Comparison of ENCODE assay signal across 15 cellular contexts in the genomic region with DNA sequence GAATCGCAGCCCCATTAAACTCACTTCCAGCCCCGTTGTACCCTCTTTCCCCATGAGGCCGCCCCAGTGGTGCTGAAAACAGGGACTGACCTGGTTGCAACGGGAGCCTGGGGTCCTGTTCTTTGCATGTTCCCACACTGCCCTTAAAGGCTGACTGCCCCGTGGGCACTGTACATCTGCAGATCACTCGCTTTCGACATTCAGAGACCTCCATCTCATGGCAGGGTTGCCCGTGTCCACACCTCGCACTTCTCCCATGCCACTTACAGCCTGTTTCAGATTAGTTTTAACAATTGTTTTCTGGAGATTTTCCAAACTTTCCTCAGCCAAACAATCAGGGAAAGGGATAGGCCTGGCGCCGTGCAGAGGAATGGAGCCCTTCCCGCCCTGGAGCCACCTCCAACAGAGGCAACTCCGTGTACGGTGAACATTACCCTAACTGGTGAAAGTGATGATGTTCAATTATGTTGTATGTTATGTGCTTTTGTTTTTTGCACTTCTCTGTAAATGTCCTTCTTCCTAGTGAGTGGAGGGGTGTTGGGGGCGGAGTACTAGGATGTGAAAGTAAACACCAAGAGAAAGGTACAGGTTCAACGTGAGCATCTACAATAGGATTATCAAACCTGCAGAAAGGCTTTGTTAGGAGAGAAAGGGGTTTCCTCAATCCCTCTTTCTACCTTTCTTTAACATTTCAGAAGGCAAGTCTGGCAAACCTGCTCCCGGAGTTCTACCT.
DNase-seq lines count a peak whose midpoint lies in the region; ATAC-seq and TF ChIP-seq lines count a peak whose summit lies in the region.
"Had no signal": no experiment of that assay in that cellular context is flagged by ENCODE, and none has a peak within 500 bp of the region (broad histone marks: within the 10 kb centered on the region; RNA-seq: fewer than 3 reads in every experiment).

No MANE protein-coding gene starts in this region.

- peak overlapping the region in 6 of 7 donors; percentile 92 to 98 (median 96) for H3K27ac Mint-ChIP-seq in CD14-positive monocyte
- H3K27ac Mint-ChIP-seq in T-helper 17 cell = peak overlapping the region; percentile 14
- H3K27ac Mint-ChIP-seq in glutamatergic neuron (ENCODE audit: unreplicated experiment) = no peak overlapping the region
- no peak overlapping the region for H3K27ac Mint-ChIP-seq in activated CD4-positive, alpha-beta memory T cell treated with anti-CD3 and anti-CD28 coated beads for 36 hours
- H3K27ac Mint-ChIP-seq: activated CD4-positive, alpha-beta memory T cell treated with anti-CD3 and anti-CD28 coated beads, Interleukin-2, amount 10 ng/mL, durations not matched to agents 7 days and 5 days; progenitor cell of endocrine pancreas had no signal

- no peak overlapping the region for H3K4me3 ChIP-seq in left lung
- H3K4me3 ChIP-seq in skeletal muscle satellite cell (ENCODE audit: low read length) = peak overlapping the region; percentile 1
- H3K4me3 ChIP-seq: GM12878 had no signal

- TF ChIP-seq CTCF in CD14-positive monocyte (IDR thresholded peaks at IDR 0.05) = no peak
- TF ChIP-seq CTCF in left lung (IDR thresholded peaks at IDR 0.05) = no peak
- TF ChIP-seq CTCF in glutamatergic neuron (IDR thresholded peaks at IDR 0.05; ENCODE audit: partially characterized antibody, unreplicated experiment) = no peak

- ATAC-seq in T-helper 17 cell = no peak
- no peak for ATAC-seq in left lung
- ATAC-seq in GM21390 (IDR thresholded peaks at IDR 0.05; ENCODE audit: unreplicated experiment) = no peak
- ATAC-seq: activated naive CD8-positive, alpha-beta T cell treated with anti-CD3 and anti-CD28 coated beads, Interleukin-2, amount 50 U/mL, for 24 hours; GM12878 had no signal

- intact Hi-C loops in CD14-positive monocyte (cut with micrococcal nuclease) = loop anchor here (5.0 to 10.0 kb wide), 2 partner anchors 261 to 264 kb away; a partner anchor contains a TSS
- intact Hi-C loops in left lung (cut with DNase I) = no loop called here
- intact Hi-C loops in activated CD4-positive, alpha-beta memory T cell treated with anti-CD3 and anti-CD28 coated beads for 36 hours (cut with micrococcal nuclease) = no loop called here

- peaks cover 3 to 7% of the 10 kb centered on the region in 2 donors for H3K36me3 Mint-ChIP-seq in CD14-positive monocyte
- no peaks in the 10 kb centered on the region for H3K36me3 Mint-ChIP-seq in T-helper 17 cell (ENCODE audit: low read depth)
- peaks cover 4% of the 10 kb centered on the region for H3K36me3 Mint-ChIP-seq in glutamatergic neuron (ENCODE audit: unreplicated experiment)
- H3K36me3 Mint-ChIP-seq in activated CD4-positive, alpha-beta memory T cell treated with anti-CD3 and anti-CD28 coated beads for 36 hours = no peaks in the 10 kb centered on the region

- H3K4me3 Mint-ChIP-seq in CD14-positive monocyte (no peak overlapping the region), T-helper 17 cell (no peak overlapping the region), glutamatergic neuron (ENCODE audit: unreplicated experiment) (no peak overlapping the region)
- no peak overlapping the region for H3K4me3 Mint-ChIP-seq in activated CD4-positive, alpha-beta memory T cell treated with anti-CD3 and anti-CD28 coated beads for 36 hours
- H3K4me3 Mint-ChIP-seq: activated CD4-positive, alpha-beta memory T cell treated with anti-CD3 and anti-CD28 coated beads, Interleukin-2, amount 10 ng/mL, durations not matched to agents 7 days and 5 days; activated naive CD8-positive, alpha-beta T cell treated with anti-CD3 and anti-CD28 coated beads, Interleukin-2, amount 50 U/mL, for 24 hours had no signal

- H3K4me2 ChIP-seq in skeletal muscle satellite cell (ENCODE audit: low read length) = peak overlapping the region; percentile 71

- H3K9me3 Mint-ChIP-seq in CD14-positive monocyte (peaks cover 0 to 2% (median 0%) of the 10 kb centered on the region in 7 donors), glutamatergic neuron (ENCODE audit: unreplicated experiment) (peaks cover 2% of the 10 kb centered on the region)
- no peaks in the 10 kb centered on the region for H3K9me3 Mint-ChIP-seq in activated CD4-positive, alpha-beta memory T cell treated with anti-CD3 and anti-CD28 coated beads for 36 hours
- H3K9me3 Mint-ChIP-seq: activated CD4-positive, alpha-beta memory T cell treated with anti-CD3 and anti-CD28 coated beads, Interleukin-2, amount 10 ng/mL, durations not matched to agents 7 days and 5 days had no signal

- peak overlapping the region; percentile 73 to 82 for H3K27ac ChIP-seq in left lung

- DNase-seq in CD14-positive monocyte (ENCODE audit: low spot score) (no peak), T-helper 17 cell (no peak), left lung (no peak), glutamatergic neuron (no peak), kidney tubule cell (ENCODE audit: low spot score) (no peak)
- DNase-seq in activated CD4-positive, alpha-beta memory T cell treated with anti-CD3 and anti-CD28 coated beads for 36 hours = no peak
- DNase-seq: activated CD4-positive, alpha-beta memory T cell treated with anti-CD3 and anti-CD28 coated beads, Interleukin-2, amount 10 ng/mL, durations not matched to agents 7 days and 5 days; activated naive CD8-positive, alpha-beta T cell treated with anti-CD3 and anti-CD28 coated beads, Interleukin-2, amount 50 U/mL, for 24 hours; Kasumi-1; NCI-H1694; NCI-H345 had no signal

- H3K27me3 ChIP-seq in left lung (no peaks in the 10 kb centered on the region), skeletal muscle satellite cell (ENCODE audit: control insufficient read depth, insufficient read depth, low read length) (no peaks in the 10 kb centered on the region)

- peaks cover 0 to 3% (median 0%) of the 10 kb centered on the region in 3 donors for H3K27me3 Mint-ChIP-seq in CD14-positive monocyte (ENCODE audit: low read depth in 3 of 3)
- H3K27me3 Mint-ChIP-seq in T-helper 17 cell = no peaks in the 10 kb centered on the region
- H3K27me3 Mint-ChIP-seq in glutamatergic neuron (ENCODE audit: unreplicated experiment) = peaks cover 1% of the 10 kb centered on the region
- H3K27me3 Mint-ChIP-seq in activated CD4-positive, alpha-beta memory T cell treated with anti-CD3 and anti-CD28 coated beads for 36 hours = no peaks in the 10 kb centered on the region
- H3K27me3 Mint-ChIP-seq: activated naive CD8-positive, alpha-beta T cell treated with anti-CD3 and anti-CD28 coated beads, Interleukin-2, amount 50 U/mL, for 24 hours had no signal

- H3K4me1 Mint-ChIP-seq in CD14-positive monocyte = peaks cover 56% of the 10 kb centered on the region
- H3K4me1 Mint-ChIP-seq in T-helper 17 cell = peaks cover 11% of the 10 kb centered on the region
- H3K4me1 Mint-ChIP-seq in glutamatergic neuron (ENCODE audit: low read depth, unreplicated experiment) = no peaks in the 10 kb centered on the region
- H3K4me1 Mint-ChIP-seq in activated CD4-positive, alpha-beta memory T cell treated with anti-CD3 and anti-CD28 coated beads for 36 hours (ENCODE audit: low read depth) = peaks cover 9% of the 10 kb centered on the region

- no peaks in the 10 kb centered on the region for H3K9me3 ChIP-seq in T-helper 17 cell (ENCODE audit: control insufficient read depth, low read length, poor library complexity, severe bottlenecking)
- H3K9me3 ChIP-seq in left lung = no peaks in the 10 kb centered on the region
- H3K9me3 ChIP-seq in skeletal muscle satellite cell (replicated peaks; ENCODE audit: low read length) = no peaks in the 10 kb centered on the region

- H3K4me1 ChIP-seq in left lung = peaks cover 21 to 55% of the 10 kb centered on the region in 2 donors
- peaks cover 71% of the 10 kb centered on the region for H3K4me1 ChIP-seq in skeletal muscle satellite cell (ENCODE audit: control insufficient read depth, insufficient read depth, low read length)

- CTCF ChIA-PET in activated CD4-positive, alpha-beta memory T cell treated with anti-CD3 and anti-CD28 coated beads for 36 hours (lab: Charles Lee) = no interaction called here

- peak overlapping the region; percentile 72 for H3K9ac ChIP-seq in skeletal muscle satellite cell (ENCODE audit: low read depth, low read length)

- POLR2A ChIA-PET in activated CD4-positive, alpha-beta memory T cell treated with anti-CD3 and anti-CD28 coated beads for 36 hours (lab: Charles Lee) = no interaction called here

- H3K36me3 ChIP-seq in left lung (no peaks in the 10 kb centered on the region), skeletal muscle satellite cell (ENCODE audit: insufficient read depth, low read length) (no peaks in the 10 kb centered on the region)

Comparison
In these comparisons a context has a peak if more than half of its experiments do, and no peak if none do; other contexts are left out.
1. H3K27ac Mint-ChIP-seq: peak in CD14-positive monocyte (6 of 7) and T-helper 17 cell (single experiment); none in glutamatergic neuron (single experiment) and activated CD4-positive, alpha-beta memory T cell treated with anti-CD3 and anti-CD28 coated beads for 36 hours (single experiment).
2. intact Hi-C loops: an anchor here in CD14-positive monocyte (5.0 to 10.0 kb wide); none called in left lung and activated CD4-positive, alpha-beta memory T cell treated with anti-CD3 and anti-CD28 coated beads for 36 hours.